Comparison of ENCODE assay signal across 29 cellular contexts in the genomic region with DNA sequence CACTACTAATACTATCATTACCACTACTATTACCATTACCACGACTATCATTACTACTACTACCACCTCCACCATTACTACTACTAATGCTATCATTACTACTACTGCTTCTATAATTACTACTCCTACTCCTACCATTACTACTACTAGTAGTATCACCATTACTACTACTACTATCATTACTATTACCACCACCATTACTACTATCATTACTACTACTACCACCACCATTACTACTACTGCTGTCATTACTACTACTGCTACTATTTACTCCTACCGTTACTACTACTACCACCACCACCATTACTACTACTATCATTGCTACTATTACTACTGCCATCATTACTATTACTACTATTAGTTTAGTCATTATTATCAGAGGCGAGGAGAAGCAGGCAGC.
"Had no signal": no experiment of that assay in that cellular context is flagged by ENCODE, and none has a peak within 500 bp of the region (broad histone marks: within the 10 kb centered on the region; RNA-seq: fewer than 3 reads in every experiment).

No MANE protein-coding gene starts in this region.

- DNase-seq: colonic mucosa; cortex of kidney; dermis blood vessel endothelial cell; dorsolateral prefrontal cortex; effector CD4-positive, alpha-beta T cell; effector CD8-positive, alpha-beta T cell; effector memory CD4-positive, alpha-beta T cell; effector memory CD8-positive, alpha-beta T cell; endodermal cell; erythroblast; esophagus squamous epithelium; foreskin fibroblast; foreskin keratinocyte; foreskin melanocyte; gastrocnemius medialis; glutamatergic neuron; head of caudate nucleus; heart left ventricle; heart right ventricle had no signal

- H3K27me3 Mint-ChIP-seq: effector memory CD8-positive, alpha-beta T cell had no signal

- H3K36me3 ChIP-seq: colonic mucosa, esophagus muscularis mucosa, esophagus squamous epithelium, gastrocnemius medialis, gastroesophageal sphincter, heart left ventricle, heart right ventricle had no signal

- H3K27me3 ChIP-seq: colonic mucosa, gastrocnemius medialis, heart right ventricle, hepatocyte had no signal

- H3K27ac Mint-ChIP-seq: dendritic cell treated with granulocyte-macrophage colony-stimulating factor and Interleukin-4, amounts not matched to agents 40 ng/mL and 50 ng/mL, for 4 days; effector memory CD8-positive, alpha-beta T cell; endodermal cell had no signal

- FAIRE-seq: endometrium, endothelial cell of umbilical vein, frontal cortex had no signal

- H3K4me3 Mint-ChIP-seq: dendritic cell treated with granulocyte-macrophage colony-stimulating factor and Interleukin-4, amounts not matched to agents 40 ng/mL and 50 ng/mL, for 4 days; effector memory CD8-positive, alpha-beta T cell; endodermal cell had no signal

- H3K79me2 ChIP-seq: hepatocyte had no signal

- H3K27ac ChIP-seq: colonic mucosa, coronary artery, dorsolateral prefrontal cortex, epithelial cell of prostate, esophagus muscularis mucosa, esophagus squamous epithelium, foreskin keratinocyte, gastrocnemius medialis, gastroesophageal sphincter, heart left ventricle, heart right ventricle, hepatocyte had no signal

- H3K4me2 ChIP-seq: hepatocyte had no signal

- H3K4me1 ChIP-seq: colonic mucosa, esophagus muscularis mucosa, esophagus squamous epithelium, foreskin keratinocyte, gastrocnemius medialis, gastroesophageal sphincter, heart left ventricle, heart right ventricle had no signal

- H3K9me3 ChIP-seq: colonic mucosa, esophagus muscularis mucosa, esophagus squamous epithelium, gastroesophageal sphincter, heart left ventricle, heart right ventricle had no signal

- ATAC-seq: effector memory CD8-positive, alpha-beta T cell; esophagus mucosa; foreskin keratinocyte; gastrocnemius medialis; gastroesophageal sphincter; heart left ventricle; heart right ventricle had no signal

- H3K4me3 ChIP-seq: colonic mucosa, coronary artery, dorsolateral prefrontal cortex, esophagus muscularis mucosa, esophagus squamous epithelium, gastrocnemius medialis, gastroesophageal sphincter, heart left ventricle, heart right ventricle, hepatocyte had no signal

- H2AFZ ChIP-seq: hepatocyte had no signal

- H3K9me3 Mint-ChIP-seq: dendritic cell treated with granulocyte-macrophage colony-stimulating factor and Interleukin-4, amounts not matched to agents 40 ng/mL and 50 ng/mL, for 4 days had no signal
